1 cellular context compared by ENCODE assay signal in the genomic region with DNA sequence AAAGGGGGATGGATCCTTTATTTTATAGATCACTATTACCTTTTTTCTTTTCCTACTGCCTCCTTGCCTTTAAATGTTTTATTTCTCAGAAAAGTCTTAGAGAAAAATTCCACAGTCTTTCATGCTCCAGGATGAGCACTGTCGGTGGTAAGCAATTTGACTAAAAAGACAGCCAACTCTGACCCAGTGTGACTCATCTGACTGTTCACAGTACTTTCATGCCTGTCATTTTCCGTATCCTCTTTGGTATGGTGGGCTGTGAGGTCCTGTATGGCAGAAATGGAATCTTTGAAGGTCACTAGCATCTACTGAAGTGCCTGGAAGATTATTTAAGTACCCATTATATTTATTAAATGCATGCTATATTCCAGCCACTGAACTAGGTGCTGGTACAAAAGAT.
A peak's percentile ranks its signal among the peaks of the same experiment; 100 is the strongest.
TF ChIP-seq lines count a peak whose summit lies in the region.

No MANE protein-coding gene starts in this region.

TF ChIP-seq in SK-N-SH, 30 proteins besides CTCF, POLR2A, EP300 and RAD21:
- peak; percentile 14; the same call in 1 of the 2 replicates for TF ChIP-seq JUND (IDR thresholded peaks at IDR 0.05)
- TF ChIP-seq SIN3A (IDR thresholded peaks at IDR 0.05; ENCODE audit: borderline replicate concordance, low read depth, low read length), result no peak
